In genomic region chr4:22553560-22553959, GRCh38 we compare ENCODE assay signal across 10 cellular contexts.
"Had no signal": no experiment of that assay in that cellular context is flagged by ENCODE, and none has a peak within 500 bp of the region (broad histone marks: within the 10 kb centered on the region; RNA-seq: fewer than 3 reads in every experiment).

No MANE protein-coding gene starts in this region.

- DNase-seq: GM23248, GOT3, H9, HCEC 1CT, HFFc6 had no signal

- H3K9me3 ChIP-seq: HAP-1 had no signal

- H3K36me3 ChIP-seq: HAP-1 had no signal

- H3K27ac ChIP-seq: GM23248 had no signal

- FAIRE-seq: H1, H54 had no signal

- ATAC-seq: GM23338, HCT116 had no signal

- H3K4me1 ChIP-seq: HAP-1 had no signal

- H3K9ac ChIP-seq: GM23248 had no signal

- H3K4me3 ChIP-seq: GM23248, GM23338, HAP-1 had no signal
